8 cellular contexts compared by ENCODE assay signal in genomic region chr12:128783129-128783574, GRCh38. TPM values are rescaled to one million over a fixed set of nuclear protein-coding genes. Genes with fewer than 3 reads are reported as not detected.
DNase-seq lines count a peak whose midpoint lies in the region; FAIRE-seq and TF ChIP-seq lines count a peak whose summit lies in the region.

No MANE protein-coding gene starts in this region.

- H3K27ac ChIP-seq in caudate nucleus (ENCODE audit: low read depth, low read length) = no peak overlapping the region

- H3K9me3 Mint-ChIP-seq in HFFc6 = no peaks in the 10 kb centered on the region

- peaks cover 24% of the 10 kb centered on the region for H3K4me1 Mint-ChIP-seq in HFFc6 (ENCODE audit: low read depth)

- FAIRE-seq in RCC 7860 (lab: Jason Lieb, UNC) = peak; percentile 76

- DNase-seq in GM13976 (ENCODE audit: low spot score) (peak; percentile 70), HFFc6 (no peak), RCC 7860 (ENCODE audit: low spot score) (peak; percentile 75), germinal center (ENCODE audit: low spot score) (peak; percentile 57), caudate nucleus (lab: John Stamatoyannopoulos, UW) (no peak), NCI-H146 treated with DMSO at 0.1 percent for 48 hours (lab: John Stamatoyannopoulos, UW; ENCODE audit: unreplicated experiment) (no peak), foreskin melanocyte (no peak), NCI-H1436 treated with DMSO at 0.1 percent for 48 hours (lab: John Stamatoyannopoulos, UW) (no peak)

- TF ChIP-seq CTCF in GM13976 (IDR thresholded peaks at IDR 0.05; ENCODE audit: borderline replicate concordance, control extremely low read depth, extremely low read depth, insufficient read depth, missing control alignments) (no peak), HFFc6 (IDR thresholded peaks at IDR 0.05) (no peak)

- H3K27me3 Mint-ChIP-seq in HFFc6 (ENCODE audit: insufficient read depth) = peaks cover 2% of the 10 kb centered on the region; the same call in 1 of the 2 replicates

- in situ Hi-C loops in GM13976 (cut with MboI; ENCODE audit: low sequenced_read_pairs, unreplicated experiment) = no loop called here

- H3K27ac Mint-ChIP-seq in HFFc6 = peak overlapping the region; percentile 51

- H3K4me3 Mint-ChIP-seq in HFFc6 = peak overlapping the region; percentile 83

- no peaks in the 10 kb centered on the region for H3K36me3 Mint-ChIP-seq in HFFc6 (ENCODE audit: low read depth)

RNA-seq across cellular contexts. Expression of gene SLC15A4, which starts 40.6 kb away (rescaled TPM):
- total RNA-seq in HFFc6 (2021; fragmentation: NEBNext Ultra II Directional; extraction: Animal tissue kit (Norgen Biotek cat#: 25700)) = 10 to 100 TPM; 20.2 to 26.4 (median 23.1) TPM

Comparison
In these comparisons a context has a peak if more than half of its experiments do, and no peak if none do; other contexts are left out.
1. DNase-seq: peak in GM13976 (single experiment), RCC 7860 (single experiment) and germinal center (single experiment); none in HFFc6 (single experiment), caudate nucleus (0 of 61), NCI-H146 treated with DMSO at 0.1 percent for 48 hours (single experiment), foreskin melanocyte (single experiment) and NCI-H1436 treated with DMSO at 0.1 percent for 48 hours (single experiment).